22 cellular contexts compared by ENCODE assay signal in the genomic region with DNA sequence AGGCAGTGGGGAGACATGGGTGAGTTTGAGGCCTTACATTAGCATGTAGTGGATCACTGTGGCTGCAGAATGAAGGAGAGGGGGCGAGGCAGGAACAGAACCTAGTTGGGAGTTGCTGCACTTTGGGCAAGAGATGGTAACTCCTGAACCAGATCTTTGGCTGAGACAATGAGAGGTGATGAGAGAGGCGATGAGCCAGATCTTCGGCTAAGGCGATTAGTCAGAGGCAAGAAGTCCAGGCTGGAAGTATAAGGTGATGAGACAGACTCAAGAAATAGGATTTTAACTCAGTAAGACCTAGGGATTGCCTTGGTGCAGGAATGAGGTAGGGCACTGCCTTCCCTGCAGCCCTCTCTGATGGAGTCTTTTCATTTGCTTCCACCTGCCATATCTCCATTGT. TPM values are rescaled to one million over a fixed set of nuclear protein-coding genes. Genes with fewer than 3 reads are reported as not detected.
"Had no signal": no experiment of that assay in that cellular context is flagged by ENCODE, and none has a peak within 500 bp of the region (broad histone marks: within the 10 kb centered on the region; RNA-seq: fewer than 3 reads in every experiment).

No MANE protein-coding gene starts in this region.

- H3K4me3 ChIP-seq: body of pancreas, dorsolateral prefrontal cortex, heart right ventricle, pancreas, right lobe of liver, testis had no signal

- ATAC-seq: activated CD8-positive, alpha-beta memory T cell treated with anti-CD3 and anti-CD28 coated beads, Interleukin-2, amount 10 ng/mL, durations not matched to agents 7 days and 5 days; body of pancreas; heart right ventricle; natural killer cell treated with Interleukin-12 subunit alpha and Interleukin-12 subunit beta and Interleukin-15 and Interleukin-18, amount 100 ng/mL, for 72 hours; pancreas; right lobe of liver had no signal

- DNase-seq: activated B cell treated with CpG ODN at 0.5 μM for 24 hours; activated CD4-positive, alpha-beta memory T cell treated with anti-CD3 and anti-CD28 coated beads for 36 hours; activated CD4-positive, alpha-beta T cell treated with anti-CD3 and anti-CD28 coated beads for 4 hours; activated CD8-positive, alpha-beta memory T cell treated with anti-CD3 and anti-CD28 coated beads, Interleukin-2, amount 10 ng/mL, durations not matched to agents 7 days and 5 days; activated naive CD4-positive, alpha-beta T cell; activated naive CD8-positive, alpha-beta T cell treated with anti-CD3 and anti-CD28 coated beads for 36 hours; amniotic stem cell; body of pancreas; caudate nucleus; dorsolateral prefrontal cortex; endodermal cell; erythroblast; heart right ventricle; pancreas; right lobe of liver; small intestine; stimulated activated CD4-positive, alpha-beta T cell treated with anti-CD3 and anti-CD28 coated beads, Interleukin-15, amount 100 ng/mL, for 24 hours; stimulated activated CD4-positive, alpha-beta T cell treated with anti-CD3 and anti-CD28 coated beads, Interleukin-2, amount 100 ng/mL, for 48 hours; testis had no signal

- H3K36me3 ChIP-seq: neutrophil, pancreas, right lobe of liver had no signal

- H3K27me3 ChIP-seq: body of pancreas, dorsolateral prefrontal cortex, heart right ventricle, neutrophil, pancreas, right lobe of liver, testis had no signal

- H3K4me1 ChIP-seq: body of pancreas, heart right ventricle, pancreas, right lobe of liver, testis had no signal

- H3K27ac ChIP-seq: body of pancreas, dorsolateral prefrontal cortex, heart right ventricle, neutrophil, pancreas, right lobe of liver, testis had no signal

- H3K9me3 ChIP-seq: body of pancreas, heart right ventricle, neutrophil, pancreas, right lobe of liver, testis had no signal

RNA-seq across cellular contexts. Expression of a gene that starts 9.1 kb away (rescaled TPM):
- total RNA-seq: activated CD4-positive, alpha-beta memory T cell treated with anti-CD3 and anti-CD28 coated beads for 36 hours; activated CD8-positive, alpha-beta memory T cell treated with anti-CD3 and anti-CD28 coated beads, Interleukin-2, amount 10 ng/mL, durations not matched to agents 7 days and 5 days; pulmonary artery endothelial cell had no signal
